ENCODE assay signal across 24 cellular contexts in genomic region chr7:150902078-150903033, GRCh38. TPM values are rescaled to one million over a fixed set of nuclear protein-coding genes. Genes with fewer than 3 reads are reported as not detected.
DNase-seq lines count a peak whose midpoint lies in the region; ATAC-seq and TF ChIP-seq lines count a peak whose summit lies in the region.
"Had no signal": no experiment of that assay in that cellular context is flagged by ENCODE, and none has a peak within 500 bp of the region (broad histone marks: within the 10 kb centered on the region; RNA-seq: fewer than 3 reads in every experiment).

No MANE protein-coding gene starts in this region.

- H3K4me3 ChIP-seq in body of pancreas (no peak overlapping the region), mucosa of rectum (ENCODE audit: low read length in 2 of 2) (peak overlapping the region in 1 of 2 donors; percentile 5), transverse colon (no peak overlapping the region), lower lobe of right lung (no peak overlapping the region)
- H3K4me3 ChIP-seq: A549; BLaER1 treated with 17β-estradiol and CSF1 and Interleukin-3, amounts not matched to agents 10 nM and 100 nM; gastrocnemius medialis; MG63 had no signal

- peak overlapping the region; percentile 33 to 60 for H3K9ac ChIP-seq in mucosa of rectum (ENCODE audit: low read depth in 1 of 2, low read length in 2 of 2)
- H3K9ac ChIP-seq: BLaER1 treated with 17β-estradiol and CSF1 and Interleukin-3, amounts not matched to agents 10 nM and 100 nM had no signal

- peak overlapping the region in 3 of 4 donors; percentile 46 to 75 (median 61) for H3K27ac ChIP-seq in body of pancreas
- peak overlapping the region; percentile 77 to 86 for H3K27ac ChIP-seq in mucosa of rectum (ENCODE audit: low read depth in 2 of 2, low read length in 2 of 2)
- H3K27ac ChIP-seq in transverse colon: peak overlapping the region; percentile 73 to 78 (median 78)
- H3K27ac ChIP-seq in lower lobe of right lung: no peak overlapping the region
- H3K27ac ChIP-seq: A549; BLaER1 treated with 17β-estradiol and CSF1 and Interleukin-3, amounts not matched to agents 10 nM and 100 nM; gastrocnemius medialis had no signal

- intact Hi-C loops in Right ventricle myocardium superior (cut with DNase I) (loop anchor here (5.0 kb wide), 1 partner anchor 55 kb away; no protein-coding TSS in a partner anchor), cardiac septum (cut with DNase I) (loop anchor here (5.0 kb wide), 3 partner anchors 40 to 210 kb away; no protein-coding TSS in a partner anchor), body of pancreas (cut with DNase I) (no loop called here), transverse colon (cut with DNase I; ENCODE audit: low total_unique reads) (no loop called here), lower lobe of right lung (cut with DNase I) (no loop called here)

- H3K4me1 ChIP-seq in body of pancreas (peaks cover 34% of the 10 kb centered on the region), mucosa of rectum (ENCODE audit: control insufficient read depth in 2 of 2, insufficient read depth in 2 of 2, low read length in 2 of 2) (peaks cover 41 to 47% of the 10 kb centered on the region in 2 donors), transverse colon (peaks cover 28 to 56% (median 44%) of the 10 kb centered on the region in 4 donors), lower lobe of right lung (no peaks in the 10 kb centered on the region)
- H3K4me1 ChIP-seq: A549 had no signal

- H3K36me3 ChIP-seq in body of pancreas (replicated peaks in 1 of 2; ENCODE audit: insufficient read depth in 1 of 2, low read depth in 2 of 2) (no peaks in the 10 kb centered on the region), mucosa of rectum (ENCODE audit: control insufficient read depth in 2 of 2, insufficient read depth in 2 of 2, low read length in 2 of 2) (no peaks in the 10 kb centered on the region), transverse colon (no peaks in the 10 kb centered on the region), lower lobe of right lung (no peaks in the 10 kb centered on the region)
- H3K36me3 ChIP-seq: BLaER1 treated with 17β-estradiol and CSF1 and Interleukin-3, amounts not matched to agents 10 nM and 100 nM; gastrocnemius medialis; MG63 had no signal

- H3K27me3 ChIP-seq in body of pancreas (no peaks in the 10 kb centered on the region), mucosa of rectum (ENCODE audit: control insufficient read depth in 2 of 2, insufficient read depth in 2 of 2, low read length in 2 of 2) (peaks cover 0 to 4% of the 10 kb centered on the region in 2 donors), transverse colon (peaks cover 3% of the 10 kb centered on the region), lower lobe of right lung (ENCODE audit: low read depth) (peaks cover 34% of the 10 kb centered on the region)
- H3K27me3 ChIP-seq: MG63 had no signal

- TF ChIP-seq EP300 in transverse colon (IDR thresholded peaks at IDR 0.05; ENCODE audit: low read depth): no peak

- TF ChIP-seq POLR2A in body of pancreas (IDR thresholded peaks at IDR 0.05) (no peak), transverse colon (IDR thresholded peaks at IDR 0.05) (no peak)

- TF ChIP-seq CTCF in body of pancreas (IDR thresholded peaks at IDR 0.05) (no peak), transverse colon (IDR thresholded peaks at IDR 0.05) (no peak), lower lobe of right lung (IDR thresholded peaks at IDR 0.05) (no peak)

- 71 to 74% methylated on average over 14 of the region's 14 CpGs for WGBS in body of pancreas, 2 donors
- 49 to 53% methylated on average over 10 to 14 of the region's 14 CpGs for WGBS in transverse colon (ENCODE audit: low coverage in 1 of 2), 2 donors

- H3K9me3 ChIP-seq in body of pancreas (no peaks in the 10 kb centered on the region), mucosa of rectum (ENCODE audit: control insufficient read depth in 2 of 2, low read length in 2 of 2) (no peaks in the 10 kb centered on the region), transverse colon (no peaks in the 10 kb centered on the region), lower lobe of right lung (no peaks in the 10 kb centered on the region)
- H3K9me3 ChIP-seq: A549; BLaER1 treated with 17β-estradiol and CSF1 and Interleukin-3, amounts not matched to agents 10 nM and 100 nM; gastrocnemius medialis; MG63 had no signal

- DNase-seq in Right ventricle myocardium superior: no peak
- no peak for DNase-seq in cardiac septum (ENCODE audit: low spot score)
- no peak for DNase-seq in body of pancreas
- peak; percentile 67 for DNase-seq in transverse colon
- no peak for DNase-seq in iPS-NIHi7 (ENCODE audit: extremely low spot score)
- no peak for DNase-seq in lower lobe of right lung
- DNase-seq: activated CD4-positive, alpha-beta T cell treated with anti-CD3 and anti-CD28 coated beads, Interleukin-2, amount 50 U/mL, for 1 hour; activated gamma-delta T cell; erythroblast; gastrocnemius medialis; GDM1; MG63; NCI-H187 treated with DMSO at 0.1 percent for 48 hours; NCI-H226; NK-92 treated with Interleukin-12 subunit alpha and Interleukin-12 subunit beta, amount 100 ng/mL, for 24 hours; stimulated activated CD4-positive, alpha-beta T cell treated with anti-CD3 and anti-CD28 coated beads, Interleukin-1b, Interleukin-23, amount 100 ng/mL, for 48 hours; stimulated activated naive CD8-positive, alpha-beta T cell treated with anti-CD3 and anti-CD28 coated beads, Interleukin-15, amount 100 ng/mL, for 72 hours; T-helper 1 cell had no signal

- ATAC-seq in Right ventricle myocardium superior (ENCODE audit: poor library complexity): peak; percentile 37
- ATAC-seq in body of pancreas: no peak
- no peak for ATAC-seq in HG03521 (IDR thresholded peaks at IDR 0.05; ENCODE audit: unreplicated experiment)
- no peak for ATAC-seq in lower lobe of right lung
- ATAC-seq: A549, gastrocnemius medialis, HCT116 had no signal

- in situ Hi-C loops in transverse colon (cut with MboI; ENCODE audit: low pct_ligation_motif_present in 1 of 4, low pct_unique_long_range_greater_than_20kb in 1 of 4, low sequenced_read_pairs in 3 of 4): no loop called here

RNA-seq across cellular contexts. Expression of gene AOC1, which starts 50.0 kb away (rescaled TPM):
- total RNA-seq in Right ventricle myocardium superior (not detected), cardiac septum (0.43 TPM), body of pancreas (1 to 10 TPM in 1 of 2 donors, not detected in 1; 1.6 TPM), transverse colon (100 to 1,000 TPM; 143 to 687 (median 427) TPM), lower lobe of right lung (1.7 TPM)
- total RNA-seq: osteoblast had no signal

Comparison
In these comparisons a context has a peak if more than half of its experiments do, and no peak if none do; other contexts are left out.
1. RNA of gene AOC1, which starts 50.0 kb away (total RNA-seq): 143 to 687 TPM in transverse colon; 1.7 TPM in lower lobe of right lung (single experiment), 1.6 TPM in body of pancreas, 0.43 TPM in cardiac septum (single experiment) and not detected in Right ventricle myocardium superior (single experiment); every median in the first group is over 10 times any median in the second.
2. intact Hi-C loops: an anchor here in Right ventricle myocardium superior (5.0 kb wide) and cardiac septum (5.0 kb wide); none called in body of pancreas, transverse colon and lower lobe of right lung.